Comparison of ENCODE assay signal across 2 cellular contexts in genomic region chr3:171810278-171811058, GRCh38.
A peak's percentile ranks its signal among the peaks of the same experiment; 100 is the strongest.
TF ChIP-seq lines count a peak whose summit lies in the region.

A gene with protein sequence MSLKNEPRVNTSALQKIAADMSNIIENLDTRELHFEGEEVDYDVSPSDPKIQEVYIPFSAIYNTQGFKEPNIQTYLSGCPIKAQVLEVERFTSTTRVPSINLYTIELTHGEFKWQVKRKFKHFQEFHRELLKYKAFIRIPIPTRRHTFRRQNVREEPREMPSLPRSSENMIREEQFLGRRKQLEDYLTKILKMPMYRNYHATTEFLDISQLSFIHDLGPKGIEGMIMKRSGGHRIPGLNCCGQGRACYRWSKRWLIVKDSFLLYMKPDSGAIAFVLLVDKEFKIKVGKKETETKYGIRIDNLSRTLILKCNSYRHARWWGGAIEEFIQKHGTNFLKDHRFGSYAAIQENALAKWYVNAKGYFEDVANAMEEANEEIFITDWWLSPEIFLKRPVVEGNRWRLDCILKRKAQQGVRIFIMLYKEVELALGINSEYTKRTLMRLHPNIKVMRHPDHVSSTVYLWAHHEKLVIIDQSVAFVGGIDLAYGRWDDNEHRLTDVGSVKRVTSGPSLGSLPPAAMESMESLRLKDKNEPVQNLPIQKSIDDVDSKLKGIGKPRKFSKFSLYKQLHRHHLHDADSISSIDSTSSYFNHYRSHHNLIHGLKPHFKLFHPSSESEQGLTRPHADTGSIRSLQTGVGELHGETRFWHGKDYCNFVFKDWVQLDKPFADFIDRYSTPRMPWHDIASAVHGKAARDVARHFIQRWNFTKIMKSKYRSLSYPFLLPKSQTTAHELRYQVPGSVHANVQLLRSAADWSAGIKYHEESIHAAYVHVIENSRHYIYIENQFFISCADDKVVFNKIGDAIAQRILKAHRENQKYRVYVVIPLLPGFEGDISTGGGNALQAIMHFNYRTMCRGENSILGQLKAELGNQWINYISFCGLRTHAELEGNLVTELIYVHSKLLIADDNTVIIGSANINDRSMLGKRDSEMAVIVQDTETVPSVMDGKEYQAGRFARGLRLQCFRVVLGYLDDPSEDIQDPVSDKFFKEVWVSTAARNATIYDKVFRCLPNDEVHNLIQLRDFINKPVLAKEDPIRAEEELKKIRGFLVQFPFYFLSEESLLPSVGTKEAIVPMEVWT (minus strand): TSS chr3:171810483. CDS start chr3:171738051, 72,432 bp downstream.

TF ChIP-seq in SK-N-SH, 30 proteins besides CTCF, POLR2A, EP300 and RAD21 (continued from another document):
- 0 out of 2 replicates have a peak, but pooled peaks have one; percentile 3 for TF ChIP-seq REST (IDR thresholded peaks at IDR 0.05; ENCODE audit: low read depth, low read length)
- TF ChIP-seq, protein P1, sequence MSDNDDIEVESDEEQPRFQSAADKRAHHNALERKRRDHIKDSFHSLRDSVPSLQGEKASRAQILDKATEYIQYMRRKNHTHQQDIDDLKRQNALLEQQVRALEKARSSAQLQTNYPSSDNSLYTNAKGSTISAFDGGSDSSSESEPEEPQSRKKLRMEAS (IDR thresholded peaks at IDR 0.05; ENCODE audit: low read depth) = peak; percentile 19
- TF ChIP-seq SMC3 (IDR thresholded peaks at IDR 0.05; ENCODE audit: low read depth, low read length) = no peak; the same call in 1 of the 2 replicates
- 0 out of 2 replicates have a peak, but pooled peaks have one; percentile 6 for TF ChIP-seq NFIC (IDR thresholded peaks at IDR 0.05; ENCODE audit: borderline replicate concordance)
- 0 out of 2 replicates have a peak, but pooled peaks have one; percentile 4 for TF ChIP-seq SIN3A (IDR thresholded peaks at IDR 0.05; ENCODE audit: borderline replicate concordance, low read depth, low read length)
- TF ChIP-seq GABPA (IDR thresholded peaks at IDR 0.05; ENCODE audit: low read depth) = no peak
- TF ChIP-seq TAF1 (IDR thresholded peaks at IDR 0.05; ENCODE audit: borderline replicate concordance, low read depth, low read length) = peak; percentile 42; the same call in 1 of the 2 replicates
- 0 out of 2 replicates have a peak, but pooled peaks have one; percentile 1 for TF ChIP-seq FOSL2 (IDR thresholded peaks at IDR 0.05; ENCODE audit: borderline replicate concordance, low read depth)
- 0 out of 2 replicates have a peak, but pooled peaks have one; percentile 28 for TF ChIP-seq POLR2AphosphoS5 (IDR thresholded peaks at IDR 0.05; ENCODE audit: low read depth, low read length)
- no peak for TF ChIP-seq MEF2A (IDR thresholded peaks at IDR 0.05; ENCODE audit: borderline replicate concordance, low read depth)
- peak; percentile 53; the same call in 1 of the 2 replicates for TF ChIP-seq TCF12 (IDR thresholded peaks at IDR 0.05)
- TF ChIP-seq, protein P2, sequence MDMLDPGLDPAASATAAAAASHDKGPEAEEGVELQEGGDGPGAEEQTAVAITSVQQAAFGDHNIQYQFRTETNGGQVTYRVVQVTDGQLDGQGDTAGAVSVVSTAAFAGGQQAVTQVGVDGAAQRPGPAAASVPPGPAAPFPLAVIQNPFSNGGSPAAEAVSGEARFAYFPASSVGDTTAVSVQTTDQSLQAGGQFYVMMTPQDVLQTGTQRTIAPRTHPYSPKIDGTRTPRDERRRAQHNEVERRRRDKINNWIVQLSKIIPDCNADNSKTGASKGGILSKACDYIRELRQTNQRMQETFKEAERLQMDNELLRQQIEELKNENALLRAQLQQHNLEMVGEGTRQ (IDR thresholded peaks at IDR 0.05; ENCODE audit: borderline replicate concordance, low read depth, low read length) = no peak

TF ChIP-seq in GM12878, 131 proteins besides CTCF, POLR2A, EP300 and RAD21:
- TF ChIP-seq, protein P3, sequence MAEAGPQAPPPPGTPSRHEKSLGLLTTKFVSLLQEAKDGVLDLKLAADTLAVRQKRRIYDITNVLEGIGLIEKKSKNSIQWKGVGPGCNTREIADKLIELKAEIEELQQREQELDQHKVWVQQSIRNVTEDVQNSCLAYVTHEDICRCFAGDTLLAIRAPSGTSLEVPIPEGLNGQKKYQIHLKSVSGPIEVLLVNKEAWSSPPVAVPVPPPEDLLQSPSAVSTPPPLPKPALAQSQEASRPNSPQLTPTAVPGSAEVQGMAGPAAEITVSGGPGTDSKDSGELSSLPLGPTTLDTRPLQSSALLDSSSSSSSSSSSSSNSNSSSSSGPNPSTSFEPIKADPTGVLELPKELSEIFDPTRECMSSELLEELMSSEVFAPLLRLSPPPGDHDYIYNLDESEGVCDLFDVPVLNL (IDR thresholded peaks at IDR 0.05; ENCODE audit: low read depth, low read length) = no peak
- TF ChIP-seq NRF1 (conservative IDR thresholded peaks at IDR 0.05; ENCODE audit: low read depth, low read length) (peak; percentile 13; the same call in 1 of the 2 replicates), BACH1 (IDR thresholded peaks at IDR 0.05; ENCODE audit: borderline replicate concordance) (peak; percentile 48; the same call in 1 of the 2 replicates), RBBP5 (conservative IDR thresholded peaks at IDR 0.05) (no peak), MLLT1 (IDR thresholded peaks at IDR 0.05) (peak; percentile 98), BCL11A (IDR thresholded peaks at IDR 0.05; ENCODE audit: low read depth, low read length) (no peak), BHLHE40 (IDR thresholded peaks at IDR 0.05; ENCODE audit: borderline replicate concordance in 1 of 2, low read depth in 2 of 2, low read length in 1 of 2) (peak in 1 of 2 experiments; percentile 81; a peak in 1 of 4 replicates), HCFC1 (IDR thresholded peaks at IDR 0.05; ENCODE audit: low read length) (0 out of 2 replicates have a peak, but pooled peaks have one; percentile 9), TCF3 (IDR thresholded peaks at IDR 0.05; ENCODE audit: borderline replicate concordance, insufficient read depth, low read depth, low read length) (0 out of 2 replicates have a peak, but pooled peaks have one; percentile 29), TCF12 (IDR thresholded peaks at IDR 0.05; ENCODE audit: low read depth, low read length) (peak; percentile 61; the same call in 1 of the 2 replicates), GATAD2B (conservative IDR thresholded peaks at IDR 0.05; ENCODE audit: low read depth) (peak; percentile 56; the same call in 1 of the 2 replicates), SMARCA5 (IDR thresholded peaks at IDR 0.05) (peak; percentile 8; the same call in 1 of the 2 replicates), NFIC (IDR thresholded peaks at IDR 0.05; ENCODE audit: low read depth, low read length) (no peak), IKZF1 (conservative IDR thresholded peaks at IDR 0.05) (peak; percentile 44), KDM1A (IDR thresholded peaks at IDR 0.05; ENCODE audit: borderline replicate concordance) (no peak)
- TF ChIP-seq, protein P4, sequence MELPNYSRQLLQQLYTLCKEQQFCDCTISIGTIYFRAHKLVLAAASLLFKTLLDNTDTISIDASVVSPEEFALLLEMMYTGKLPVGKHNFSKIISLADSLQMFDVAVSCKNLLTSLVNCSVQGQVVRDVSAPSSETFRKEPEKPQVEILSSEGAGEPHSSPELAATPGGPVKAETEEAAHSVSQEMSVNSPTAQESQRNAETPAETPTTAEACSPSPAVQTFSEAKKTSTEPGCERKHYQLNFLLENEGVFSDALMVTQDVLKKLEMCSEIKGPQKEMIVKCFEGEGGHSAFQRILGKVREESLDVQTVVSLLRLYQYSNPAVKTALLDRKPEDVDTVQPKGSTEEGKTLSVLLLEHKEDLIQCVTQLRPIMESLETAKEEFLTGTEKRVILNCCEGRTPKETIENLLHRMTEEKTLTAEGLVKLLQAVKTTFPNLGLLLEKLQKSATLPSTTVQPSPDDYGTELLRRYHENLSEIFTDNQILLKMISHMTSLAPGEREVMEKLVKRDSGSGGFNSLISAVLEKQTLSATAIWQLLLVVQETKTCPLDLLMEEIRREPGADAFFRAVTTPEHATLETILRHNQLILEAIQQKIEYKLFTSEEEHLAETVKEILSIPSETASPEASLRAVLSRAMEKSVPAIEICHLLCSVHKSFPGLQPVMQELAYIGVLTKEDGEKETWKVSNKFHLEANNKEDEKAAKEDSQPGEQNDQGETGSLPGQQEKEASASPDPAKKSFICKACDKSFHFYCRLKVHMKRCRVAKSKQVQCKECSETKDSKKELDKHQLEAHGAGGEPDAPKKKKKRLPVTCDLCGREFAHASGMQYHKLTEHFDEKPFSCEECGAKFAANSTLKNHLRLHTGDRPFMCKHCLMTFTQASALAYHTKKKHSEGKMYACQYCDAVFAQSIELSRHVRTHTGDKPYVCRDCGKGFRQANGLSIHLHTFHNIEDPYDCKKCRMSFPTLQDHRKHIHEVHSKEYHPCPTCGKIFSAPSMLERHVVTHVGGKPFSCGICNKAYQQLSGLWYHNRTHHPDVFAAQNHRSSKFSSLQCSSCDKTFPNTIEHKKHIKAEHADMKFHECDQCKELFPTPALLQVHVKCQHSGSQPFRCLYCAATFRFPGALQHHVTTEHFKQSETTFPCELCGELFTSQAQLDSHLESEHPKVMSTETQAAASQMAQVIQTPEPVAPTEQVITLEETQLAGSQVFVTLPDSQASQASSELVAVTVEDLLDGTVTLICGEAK (IDR thresholded peaks at IDR 0.05; ENCODE audit: borderline replicate concordance) = peak; percentile 54; the same call in 1 of the 2 replicates
- TF ChIP-seq, protein P2 (IDR thresholded peaks at IDR 0.05; ENCODE audit: borderline replicate concordance, low read depth, low read length) = no peak
